18 cellular contexts compared by ENCODE assay signal in the genomic region with DNA sequence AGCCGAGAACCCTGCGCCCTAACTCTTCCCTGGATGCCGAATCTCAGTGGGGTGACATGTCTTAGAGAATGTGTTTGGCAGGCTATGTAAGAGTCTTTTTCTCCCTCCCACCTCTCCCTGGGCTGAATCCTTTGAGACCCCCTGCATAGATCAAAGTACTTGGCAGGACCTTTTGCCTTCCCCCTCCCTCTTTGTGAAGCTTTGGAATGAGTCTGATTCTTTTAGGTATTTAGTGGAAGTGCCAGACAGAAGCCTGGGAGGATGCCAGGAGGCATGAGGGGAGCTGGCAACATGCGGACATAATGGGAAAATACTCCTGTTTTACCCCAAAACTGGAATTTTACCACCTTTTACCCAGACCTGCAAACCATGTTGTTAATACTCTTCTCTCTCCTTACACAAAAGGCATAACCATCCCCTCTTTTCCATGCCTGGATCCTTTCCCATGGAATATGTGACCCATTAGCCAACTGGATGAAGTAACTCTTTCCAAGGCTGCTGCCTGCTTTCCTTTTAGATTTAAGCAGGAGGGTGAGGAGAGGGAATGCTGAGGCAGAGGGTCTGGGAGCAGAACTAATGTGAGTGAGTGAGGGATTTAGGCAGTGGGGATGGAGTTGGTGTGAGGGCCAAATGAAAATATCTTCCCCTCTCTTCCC. TPM values are rescaled to one million over a fixed set of nuclear protein-coding genes. Genes with fewer than 3 reads are reported as not detected.
DNase-seq lines count a peak whose midpoint lies in the region; ATAC-seq and TF ChIP-seq lines count a peak whose summit lies in the region.
"Had no signal": no experiment of that assay in that cellular context is flagged by ENCODE, and none has a peak within 500 bp of the region (broad histone marks: within the 10 kb centered on the region; RNA-seq: fewer than 3 reads in every experiment).

No MANE protein-coding gene starts in this region.

- no TSS peak for BruUV-seq in MCF 10A (replicated peaks; lab: Mats Ljungman, UMichigan)

- ATAC-seq in GM18511 (IDR thresholded peaks at IDR 0.05; ENCODE audit: unreplicated experiment) (no peak), HG02885 (IDR thresholded peaks at IDR 0.05; ENCODE audit: poor library complexity, unreplicated experiment) (no peak)
- ATAC-seq: CD8-positive, alpha-beta T cell; mucosa of descending colon had no signal

- POLR2A ChIA-PET in MCF 10A (lab: Yijun Ruan, JAX): interaction anchor here (0.7 to 1.2 kb wide), 3 partner anchors 280 to 284 kb away, joined by 3 to 4 read pairs (median 3); partner anchors contain the start of gene IFT43

- no peak overlapping the region for H3K9ac ChIP-seq in neural progenitor cell
- H3K9ac ChIP-seq: KMS-11 had no signal

- H3K9me3 Mint-ChIP-seq in MCF 10A (ENCODE audit: unreplicated experiment) (no peaks in the 10 kb centered on the region), neural progenitor cell (no peaks in the 10 kb centered on the region)
- H3K9me3 Mint-ChIP-seq: activated CD4-positive, alpha-beta T cell treated with anti-CD3 and anti-CD28 coated beads, Interleukin-2, amount 10 ng/mL, durations not matched to agents 24 days and 14 days; activated T-cell treated with anti-CD3 and anti-CD28 coated beads, Interleukin-2, amount 50 U/mL, for 24 hours; CD8-positive, alpha-beta T cell; T-helper 2 cell treated with Interferon-gamma antibody and Interleukin-4, amounts not matched to agents 5 μg/mL and 100 μg/mL, for 36 hours had no signal

- no peaks in the 10 kb centered on the region for H3K79me2 ChIP-seq in neural progenitor cell (ENCODE audit: low read depth)

- H3K9me3 ChIP-seq in breast epithelium (no peaks in the 10 kb centered on the region), neural progenitor cell (ENCODE audit: low read depth) (no peaks in the 10 kb centered on the region)
- H3K9me3 ChIP-seq: mucosa of descending colon had no signal

- H3K4me1 ChIP-seq in breast epithelium (no peaks in the 10 kb centered on the region), neural progenitor cell (peaks cover 15% of the 10 kb centered on the region)

- H2AFZ ChIP-seq in neural progenitor cell (replicated peaks): no peak overlapping the region

- H3K27me3 Mint-ChIP-seq in MCF 10A (ENCODE audit: insufficient read depth, unreplicated experiment) (no peaks in the 10 kb centered on the region), neural progenitor cell (ENCODE audit: insufficient read depth, low read depth) (no peaks in the 10 kb centered on the region)
- H3K27me3 Mint-ChIP-seq: activated CD4-positive, alpha-beta T cell treated with anti-CD3 and anti-CD28 coated beads, Interleukin-2, amount 10 ng/mL, durations not matched to agents 24 days and 14 days; activated T-cell treated with anti-CD3 and anti-CD28 coated beads, Interleukin-2, amount 50 U/mL, for 24 hours had no signal

- H3K4me2 ChIP-seq in neural progenitor cell: peak overlapping the region; percentile 62
- H3K4me2 ChIP-seq: KMS-11 had no signal

- no peak overlapping the region for H3K4me3 ChIP-seq in breast epithelium
- H3K4me3 ChIP-seq in fibroblast of pulmonary artery (replicated peaks; ENCODE audit: low read depth, low read length): no peak overlapping the region
- no peak overlapping the region for H3K4me3 ChIP-seq in neural progenitor cell
- H3K4me3 ChIP-seq: mucosa of descending colon had no signal

- no peaks in the 10 kb centered on the region for H3K27me3 ChIP-seq in breast epithelium
- no peaks in the 10 kb centered on the region for H3K27me3 ChIP-seq in neural progenitor cell

- H3K4me1 Mint-ChIP-seq in MCF 10A (ENCODE audit: insufficient read depth, unreplicated experiment): no peaks in the 10 kb centered on the region
- peaks cover 12% of the 10 kb centered on the region for H3K4me1 Mint-ChIP-seq in neural progenitor cell
- H3K4me1 Mint-ChIP-seq: activated CD4-positive, alpha-beta T cell treated with anti-CD3 and anti-CD28 coated beads, Interleukin-2, amount 10 ng/mL, durations not matched to agents 24 days and 14 days had no signal

- CTCF ChIA-PET in MCF 10A (lab: Yijun Ruan, JAX): interaction anchor here (0.7 to 1.5 kb wide), 5 partner anchors 8 to 363 kb away, joined by 3 to 4 read pairs (median 3); no protein-coding TSS in a partner anchor

- H3K36me3 Mint-ChIP-seq in MCF 10A (ENCODE audit: insufficient read depth, unreplicated experiment): peaks cover 43% of the 10 kb centered on the region
- peaks cover 29% of the 10 kb centered on the region for H3K36me3 Mint-ChIP-seq in neural progenitor cell

- no peak overlapping the region for H3K27ac Mint-ChIP-seq in MCF 10A (ENCODE audit: low read depth, unreplicated experiment)
- no peak overlapping the region for H3K27ac Mint-ChIP-seq in neural progenitor cell
- H3K27ac Mint-ChIP-seq: activated CD4-positive, alpha-beta T cell treated with anti-CD3 and anti-CD28 coated beads, Interleukin-2, amount 10 ng/mL, durations not matched to agents 24 days and 14 days; activated T-cell treated with anti-CD3 and anti-CD28 coated beads, Interleukin-2, amount 50 U/mL, for 24 hours; CD8-positive, alpha-beta T cell; T-helper 2 cell treated with Interferon-gamma antibody and Interleukin-4, amounts not matched to agents 5 μg/mL and 100 μg/mL, for 36 hours had no signal

- DNase-seq in breast epithelium (ENCODE audit: low spot score in 2 of 2) (no peak), MCF 10A (ENCODE audit: unreplicated experiment) (no peak), fibroblast of pulmonary artery (ENCODE audit: low read depth) (peak; percentile 47), neural progenitor cell (ENCODE audit: low spot score) (peak; percentile 70), midbrain (lab: John Stamatoyannopoulos, UW) (no peak), NCI-H69 (lab: John Stamatoyannopoulos, UW) (no peak)
- DNase-seq: 8988T; activated CD4-positive, alpha-beta T cell treated with anti-CD3 and anti-CD28 coated beads, Interleukin-2, amount 10 ng/mL, durations not matched to agents 24 days and 14 days; activated T-cell treated with anti-CD3 and anti-CD28 coated beads, Interleukin-2, amount 50 U/mL, for 24 hours; CD8-positive, alpha-beta T cell; GDM1; GOT3; mucosa of descending colon; NCI-H2029 had no signal

- H3K36me3 ChIP-seq in breast epithelium: no peaks in the 10 kb centered on the region
- no peaks in the 10 kb centered on the region for H3K36me3 ChIP-seq in neural progenitor cell

- peaks cover 15% of the 10 kb centered on the region for H3F3A ChIP-seq in neural progenitor cell (ENCODE audit: low read depth)

- no peak for TF ChIP-seq CTCF in breast epithelium (IDR thresholded peaks at IDR 0.05)
- no peak for TF ChIP-seq CTCF in MCF 10A (IDR thresholded peaks at IDR 0.05; ENCODE audit: unreplicated experiment)
- TF ChIP-seq CTCF in fibroblast of pulmonary artery (IDR thresholded peaks at IDR 0.05; ENCODE audit: low read length, missing control alignments): no peak
- no peak for TF ChIP-seq CTCF in neural progenitor cell (IDR thresholded peaks at IDR 0.05)

- H3K27ac ChIP-seq in breast epithelium (peak overlapping the region; percentile 35 to 52), neural progenitor cell (peak overlapping the region; percentile 11)
- H3K27ac ChIP-seq: KMS-11 had no signal

- H4K20me1 ChIP-seq in neural progenitor cell (ENCODE audit: low read depth): peaks cover 12% of the 10 kb centered on the region

- H3K4me3 Mint-ChIP-seq in MCF 10A (ENCODE audit: unreplicated experiment): no peak overlapping the region
- H3K4me3 Mint-ChIP-seq in neural progenitor cell: no peak overlapping the region
- H3K4me3 Mint-ChIP-seq: activated CD4-positive, alpha-beta T cell treated with anti-CD3 and anti-CD28 coated beads, Interleukin-2, amount 10 ng/mL, durations not matched to agents 24 days and 14 days; activated T-cell treated with anti-CD3 and anti-CD28 coated beads, Interleukin-2, amount 50 U/mL, for 24 hours; CD8-positive, alpha-beta T cell; T-helper 2 cell treated with Interferon-gamma antibody and Interleukin-4, amounts not matched to agents 5 μg/mL and 100 μg/mL, for 36 hours had no signal

- TF ChIP-seq POLR2A in breast epithelium (IDR thresholded peaks at IDR 0.05): no peak

- intact Hi-C loops in breast epithelium (cut with DNase I; ENCODE audit: low total_unique reads) (no loop called here), MCF 10A (cut with micrococcal nuclease) (loop anchor here (10.0 kb wide), 1 partner anchor 942 kb away; no protein-coding TSS in a partner anchor)

RNA-seq across cellular contexts. Expression of gene TTLL5, which starts 41.7 kb away (rescaled TPM):
- total RNA-seq in breast epithelium (10 to 100 TPM; 21.9 to 66.6 (median 35.7) TPM), MCF 10A (2022) (29.0 and 31.7 TPM in 2 replicates), neural progenitor cell (ENCODE audit: low replicate concordance) (27.1 and 61.4 TPM in 2 replicates)

RNA-seq across cellular contexts. Expression of gene ERG28, which starts 42.1 kb away (rescaled TPM):
- total RNA-seq in breast epithelium (1 to 10 TPM; 4.5 to 9.7 (median 5.9) TPM), MCF 10A (2022) (10.4 and 11.1 TPM in 2 replicates), neural progenitor cell (ENCODE audit: low replicate concordance) (29.3 and 31.2 TPM in 2 replicates)

Comparison
In these comparisons a context has a peak if more than half of its experiments do, and no peak if none do; other contexts are left out.
1. DNase-seq: peak in fibroblast of pulmonary artery (single experiment) and neural progenitor cell (single experiment); none in breast epithelium (0 of 2), MCF 10A (single experiment), midbrain (single experiment) and NCI-H69 (single experiment).